Comparison of ENCODE assay signal across 1 cellular context in genomic region chr11:60782393-60783140, GRCh38.
TF ChIP-seq lines count a peak whose summit lies in the region.

No MANE protein-coding gene starts in this region.

TF ChIP-seq in HepG2, 621 proteins besides CTCF, POLR2A, EP300 and RAD21:
- TF ChIP-seq ZNF629 (CRISPR knock-in tag; conservative IDR thresholded peaks at IDR 0.05) (peak; percentile 72), HCFC1 (IDR thresholded peaks at IDR 0.05; ENCODE audit: low read depth, low read length) (no peak)
